19 cellular contexts compared by ENCODE assay signal in the genomic region with DNA sequence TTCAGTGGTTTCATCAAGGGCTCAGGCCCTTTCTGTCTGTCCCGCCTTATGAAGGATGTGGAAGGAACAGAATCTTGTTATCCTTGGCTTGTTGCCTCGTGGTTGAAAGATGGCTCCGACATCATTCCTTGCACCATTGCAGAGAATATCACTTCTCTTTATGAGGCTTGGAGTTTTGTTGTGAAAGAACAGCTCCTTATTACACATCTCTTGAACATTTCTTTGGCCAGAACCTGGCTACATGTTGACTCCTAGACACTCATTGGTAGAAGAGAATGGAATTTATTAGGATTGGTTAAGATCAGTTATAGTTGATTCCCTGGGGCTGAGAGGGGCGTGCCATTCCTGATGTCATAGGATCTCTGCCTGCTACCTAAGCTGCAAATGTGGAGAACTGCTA.
"Had no signal": no experiment of that assay in that cellular context is flagged by ENCODE, and none has a peak within 500 bp of the region (broad histone marks: within the 10 kb centered on the region; RNA-seq: fewer than 3 reads in every experiment).

No MANE protein-coding gene starts in this region.

- H3K36me3 ChIP-seq: colonic mucosa, left ventricle myocardium inferior, tibial nerve, uterus had no signal

- H3K27me3 Mint-ChIP-seq: activated naive CD8-positive, alpha-beta T cell treated with anti-CD3 and anti-CD28 coated beads, Interleukin-2, amount 10 ng/mL, durations not matched to agents 7 days and 5 days had no signal

- DNase-seq: activated CD4-positive, alpha-beta T cell treated with anti-CD3 and anti-CD28 coated beads, Interleukin-2, amount 50 U/mL, for 1 hour; activated CD8-positive, alpha-beta memory T cell treated with anti-CD3 and anti-CD28 coated beads for 24 hours; activated naive CD4-positive, alpha-beta T cell; activated naive CD8-positive, alpha-beta T cell treated with anti-CD3 and anti-CD28 coated beads, Interleukin-2, amount 10 ng/mL, durations not matched to agents 7 days and 5 days; aorta; colonic mucosa; hippocampal formation; kidney; left ventricle myocardium inferior; mesendoderm; natural killer cell; stimulated activated CD4-positive, alpha-beta T cell treated with anti-CD3 and anti-CD28 coated beads, Interleukin-15, amount 100 ng/mL, for 24 hours; stimulated activated CD4-positive, alpha-beta T cell treated with anti-CD3 and anti-CD28 coated beads, Interleukin-4, amount 100 ng/mL, for 1 hour; stimulated activated naive CD4-positive, alpha-beta T cell; substantia nigra; uterus had no signal

- H3K27me3 ChIP-seq: colonic mucosa, tibial nerve, uterus had no signal

- H3K4me3 Mint-ChIP-seq: activated naive CD8-positive, alpha-beta T cell treated with anti-CD3 and anti-CD28 coated beads, Interleukin-2, amount 10 ng/mL, durations not matched to agents 7 days and 5 days; activated T-helper 1 cell treated with anti-CD3 and anti-CD28 coated beads, Interleukin-12 subunit alpha, Interleukin-12 subunit beta, Interleukin-2, Interleukin-4 antibody, amounts not matched to agents 30 ng/mL and 10 ng/mL and 1 ng/mL, durations not matched to agents 14 hours and 24 hours and 36 hours; natural killer cell had no signal

- H3K9me3 ChIP-seq: colonic mucosa, uterus had no signal

- H3K27ac Mint-ChIP-seq: activated naive CD8-positive, alpha-beta T cell treated with anti-CD3 and anti-CD28 coated beads, Interleukin-2, amount 10 ng/mL, durations not matched to agents 7 days and 5 days; activated T-helper 1 cell treated with anti-CD3 and anti-CD28 coated beads, Interleukin-12 subunit alpha, Interleukin-12 subunit beta, Interleukin-2, Interleukin-4 antibody, amounts not matched to agents 30 ng/mL and 10 ng/mL and 1 ng/mL, durations not matched to agents 14 hours and 24 hours and 36 hours; natural killer cell had no signal

- H3K27ac ChIP-seq: colonic mucosa, left ventricle myocardium inferior, skin epidermis, tibial nerve, uterus had no signal

- H3K4me1 ChIP-seq: left ventricle myocardium inferior, tibial nerve, uterus had no signal

- H3K4me1 Mint-ChIP-seq: activated naive CD8-positive, alpha-beta T cell treated with anti-CD3 and anti-CD28 coated beads, Interleukin-2, amount 10 ng/mL, durations not matched to agents 7 days and 5 days; natural killer cell had no signal

- H3K36me3 Mint-ChIP-seq: activated naive CD8-positive, alpha-beta T cell treated with anti-CD3 and anti-CD28 coated beads, Interleukin-2, amount 10 ng/mL, durations not matched to agents 7 days and 5 days; natural killer cell had no signal

- H3K4me3 ChIP-seq: colonic mucosa, left ventricle myocardium inferior, skin epidermis, tibial nerve, uterus had no signal

- H3K9me3 Mint-ChIP-seq: activated naive CD8-positive, alpha-beta T cell treated with anti-CD3 and anti-CD28 coated beads, Interleukin-2, amount 10 ng/mL, durations not matched to agents 7 days and 5 days; activated T-helper 1 cell treated with anti-CD3 and anti-CD28 coated beads, Interleukin-12 subunit alpha, Interleukin-12 subunit beta, Interleukin-2, Interleukin-4 antibody, amounts not matched to agents 30 ng/mL and 10 ng/mL and 1 ng/mL, durations not matched to agents 14 hours and 24 hours and 36 hours; natural killer cell had no signal
